In genomic region chr11:58578635-58579191, GRCh38 we compare ENCODE assay signal across 8 cellular contexts. TPM values are rescaled to one million over a fixed set of nuclear protein-coding genes. Genes with fewer than 3 reads are reported as not detected.
DNase-seq lines count a peak whose midpoint lies in the region; ATAC-seq and TF ChIP-seq lines count a peak whose summit lies in the region.

ZFP91 (plus strand) TSS chr11:58579063; CDS start chr11:58579282, 219 bp downstream.

- no peaks in the 10 kb centered on the region for H3K9me3 Mint-ChIP-seq in activated naive CD8-positive, alpha-beta T cell treated with anti-CD3 and anti-CD28 coated beads, Interleukin-2, amount 10 ng/mL, durations not matched to agents 7 days and 5 days

- H3K27me3 ChIP-seq in osteoblast (ENCODE audit: insufficient read depth, low read length) (no peaks in the 10 kb centered on the region), testis (no peaks in the 10 kb centered on the region)

- H3K36me3 ChIP-seq in osteoblast (ENCODE audit: insufficient read depth, low read length): peaks cover 7% of the 10 kb centered on the region
- no peaks in the 10 kb centered on the region for H3K36me3 ChIP-seq in testis (ENCODE audit: low read depth, missing control alignments)

- peak; percentile 45 for ATAC-seq in HG02642 (IDR thresholded peaks at IDR 0.05; ENCODE audit: poor library complexity, unreplicated experiment)
- ATAC-seq in activated naive CD8-positive, alpha-beta T cell treated with anti-CD3 and anti-CD28 coated beads, Interleukin-2, amount 10 ng/mL, durations not matched to agents 7 days and 5 days (ENCODE audit: low read depth): peak; percentile 40

- peak within 1 kb of the TSS; percentile 94 for H2AFZ ChIP-seq in osteoblast (ENCODE audit: low read length)

- TF ChIP-seq POLR2A in testis (IDR thresholded peaks at IDR 0.05): peak; percentile 61

- H3K36me3 Mint-ChIP-seq in activated naive CD8-positive, alpha-beta T cell treated with anti-CD3 and anti-CD28 coated beads, Interleukin-2, amount 10 ng/mL, durations not matched to agents 7 days and 5 days: peaks cover 20% of the 10 kb centered on the region

- TF ChIP-seq CTCF in osteoblast (IDR thresholded peaks at IDR 0.05; ENCODE audit: extremely low read depth, low read depth, low read length): no peak
- TF ChIP-seq CTCF in testis (IDR thresholded peaks at IDR 0.05): no peak

- H3K4me2 ChIP-seq in osteoblast (ENCODE audit: insufficient read depth, low read length): peak within 1 kb of the TSS; percentile 98

- H3K4me3 ChIP-seq in GM08714 (ENCODE audit: low read length) (peak within 1 kb of the TSS; percentile 92), osteoblast (ENCODE audit: insufficient read depth, low read length) (peak within 1 kb of the TSS; percentile 89), testis (peak within 1 kb of the TSS; percentile 95 to 100)

- POLR2A ChIA-PET in activated naive CD8-positive, alpha-beta T cell treated with anti-CD3 and anti-CD28 coated beads, Interleukin-2, amount 10 ng/mL, durations not matched to agents 7 days and 5 days (lab: Charles Lee): interaction anchor here (0.6 to 4.5 kb wide), 7 partner anchors 11 to 1090 kb away, joined by 3 to 29 read pairs (median 4); partner anchors contain the start of genes FAM111B, PATL1 and SELENOH

- peak within 1 kb of the TSS; percentile 96 for H3K4me3 Mint-ChIP-seq in activated naive CD8-positive, alpha-beta T cell treated with anti-CD3 and anti-CD28 coated beads, Interleukin-2, amount 10 ng/mL, durations not matched to agents 7 days and 5 days

- peaks cover 52% of the 10 kb centered on the region for H3K79me2 ChIP-seq in osteoblast (ENCODE audit: insufficient read depth, low read length)

- WGBS in testis, 2 donors: 0% methylated on average over 8 to 43 of the region's 51 CpGs

- H4K20me1 ChIP-seq in osteoblast (ENCODE audit: insufficient read depth, low read length): peaks cover 3% of the 10 kb centered on the region

- peaks cover 51% of the 10 kb centered on the region for H3K4me1 ChIP-seq in osteoblast (ENCODE audit: insufficient read depth, low read length)
- H3K4me1 ChIP-seq in testis: peaks cover 31% of the 10 kb centered on the region

- H3K27ac ChIP-seq in osteoblast (ENCODE audit: low read depth, low read length) (peak within 1 kb of the TSS; percentile 100), testis (peak within 1 kb of the TSS; percentile 99 to 100)

- intact Hi-C loops in head of caudate nucleus (cut with DNase I): loop anchor here (5.0 to 10.0 kb wide), 2 partner anchors 46 to 921 kb away; partner anchors contain the start of genes CLP1 and CNTF
- intact Hi-C loops in testis (cut with DNase I; ENCODE audit: low total_unique reads): no loop called here

- H3K4me1 Mint-ChIP-seq in activated naive CD8-positive, alpha-beta T cell treated with anti-CD3 and anti-CD28 coated beads, Interleukin-2, amount 10 ng/mL, durations not matched to agents 7 days and 5 days: peaks cover 49% of the 10 kb centered on the region

- peak; percentile 86 for DNase-seq in NCI-H1417 treated with DMSO at 0.1 percent for 48 hours (lab: John Stamatoyannopoulos, UW)
- DNase-seq in SW 1271 (lab: John Stamatoyannopoulos, UW): peak; percentile 91 to 96
- DNase-seq in activated naive CD8-positive, alpha-beta T cell treated with anti-CD3 and anti-CD28 coated beads, Interleukin-2, amount 10 ng/mL, durations not matched to agents 7 days and 5 days: peak; percentile 89
- peak; percentile 94 to 99 (median 97) for DNase-seq in head of caudate nucleus
- DNase-seq in osteoblast (ENCODE audit: insufficient read length, low spot score, missing footprints): peak; percentile 96
- DNase-seq in testis: peak; percentile 99

- H3K27me3 Mint-ChIP-seq in activated naive CD8-positive, alpha-beta T cell treated with anti-CD3 and anti-CD28 coated beads, Interleukin-2, amount 10 ng/mL, durations not matched to agents 7 days and 5 days: no peaks in the 10 kb centered on the region

- peak within 1 kb of the TSS; percentile 97 for H3K27ac Mint-ChIP-seq in activated naive CD8-positive, alpha-beta T cell treated with anti-CD3 and anti-CD28 coated beads, Interleukin-2, amount 10 ng/mL, durations not matched to agents 7 days and 5 days

- H3K9me3 ChIP-seq in osteoblast (ENCODE audit: low read depth, low read length) (no peaks in the 10 kb centered on the region), testis (no peaks in the 10 kb centered on the region)

RNA-seq across cellular contexts. Expression of gene ZFP91, which starts in this region (rescaled TPM):
- total RNA-seq in activated naive CD8-positive, alpha-beta T cell treated with anti-CD3 and anti-CD28 coated beads, Interleukin-2, amount 10 ng/mL, durations not matched to agents 7 days and 5 days: 10 to 100 TPM; 52.8 to 54.2 TPM
- total RNA-seq in osteoblast (61.2 and 62.5 TPM in 2 replicates), testis (100 to 1,000 TPM in 1 of 2 donors, 10 to 100 TPM in 1; 99.0 to 126 TPM)
- 215 TPM for polyA plus RNA-seq in testis (ENCODE audit: insufficient read depth, low read depth, low replicate concordance)

Comparison
In these comparisons a context has a peak if more than half of its experiments do, and no peak if none do; other contexts are left out.
1. Peak in every context shown above with its lines: DNase-seq, ATAC-seq, H3K4me3 ChIP-seq and H3K27ac ChIP-seq.